15 cellular contexts compared by ENCODE assay signal in genomic region chr2:98565286-98565860, GRCh38. TPM values are rescaled to one million over a fixed set of nuclear protein-coding genes. Genes with fewer than 3 reads are reported as not detected.
A peak's percentile ranks its signal among the peaks of the same experiment; 100 is the strongest.
DNase-seq lines count a peak whose midpoint lies in the region; ATAC-seq, FAIRE-seq and TF ChIP-seq lines count a peak whose summit lies in the region.
"Had no signal": no experiment of that assay in that cellular context is flagged by ENCODE, and none has a peak within 500 bp of the region (broad histone marks: within the 10 kb centered on the region; RNA-seq: fewer than 3 reads in every experiment).

No MANE protein-coding gene starts in this region.

- peaks cover 58% of the 10 kb centered on the region for H3K36me3 Mint-ChIP-seq in activated CD4-positive, alpha-beta T cell treated with anti-CD3 and anti-CD28 coated beads, Interleukin-2, amount 10 ng/mL, durations not matched to agents 24 days and 14 days (ENCODE audit: low read depth)
- H3K36me3 Mint-ChIP-seq in osteocyte (ENCODE audit: unreplicated experiment): peaks cover 21% of the 10 kb centered on the region

- H3K27ac ChIP-seq in left ventricle myocardium inferior (replicated peaks) (peak overlapping the region; percentile 79), adrenal gland (peak overlapping the region in 3 of 5 donors; percentile 46 to 56 (median 52)), thymus (ENCODE audit: low read depth) (peak overlapping the region; percentile 62)

- TF ChIP-seq CTCF in left ventricle myocardium inferior (IDR thresholded peaks at IDR 0.05; ENCODE audit: borderline replicate concordance) (no peak), adrenal gland (IDR thresholded peaks at IDR 0.05) (no peak), osteocyte (IDR thresholded peaks at IDR 0.05) (no peak)

- no peak overlapping the region for H3K4me3 ChIP-seq in left ventricle myocardium inferior
- no peak overlapping the region for H3K4me3 ChIP-seq in adrenal gland
- no peak overlapping the region for H3K4me3 ChIP-seq in thymus (ENCODE audit: low read length)
- H3K4me3 ChIP-seq: K562 had no signal

- H3K9me3 ChIP-seq in left ventricle myocardium inferior (replicated peaks) (no peaks in the 10 kb centered on the region), adrenal gland (replicated peaks in 1 of 3) (no peaks in the 10 kb centered on the region), thymus (ENCODE audit: control insufficient read depth) (no peaks in the 10 kb centered on the region)

- no peak for DNase-seq in activated CD4-positive, alpha-beta T cell treated with anti-CD3 and anti-CD28 coated beads, Interleukin-2, amount 10 ng/mL, durations not matched to agents 24 days and 14 days
- DNase-seq in activated CD4-positive, alpha-beta T cell treated with anti-CD3 and anti-CD28 coated beads for 4 hours: no peak
- DNase-seq in left ventricle myocardium inferior (no peak), left ventricle myocardium superior (no peak), adrenal gland (peak; percentile 35 to 78 (median 59)), urothelium cell line (ENCODE audit: low spot score) (no peak), osteocyte (ENCODE audit: extremely low spot score, unreplicated experiment) (no peak)
- DNase-seq: EL; NCI-H1048; NCI-H345; NCI-H526 treated with DMSO at 0.1 percent for 48 hours; NK-92 treated with Interleukin-12 subunit alpha and Interleukin-12 subunit beta, amount 100 ng/mL, for 24 hours had no signal

- H3K27me3 ChIP-seq in left ventricle myocardium inferior (ENCODE audit: low read depth) (no peaks in the 10 kb centered on the region), adrenal gland (no peaks in the 10 kb centered on the region), thymus (ENCODE audit: control insufficient read depth, insufficient read depth) (no peaks in the 10 kb centered on the region)

- H3K9me3 Mint-ChIP-seq in activated CD4-positive, alpha-beta T cell treated with anti-CD3 and anti-CD28 coated beads, Interleukin-2, amount 10 ng/mL, durations not matched to agents 24 days and 14 days: no peaks in the 10 kb centered on the region
- no peaks in the 10 kb centered on the region for H3K9me3 Mint-ChIP-seq in osteocyte (ENCODE audit: unreplicated experiment)

- H3K36me3 ChIP-seq in left ventricle myocardium inferior (peaks cover 58% of the 10 kb centered on the region), adrenal gland (replicated peaks in 1 of 2) (peaks cover 0 to 69% of the 10 kb centered on the region in 2 donors), thymus (ENCODE audit: control insufficient read depth, insufficient read depth) (peaks cover 68% of the 10 kb centered on the region)

- H3K4me1 Mint-ChIP-seq in activated CD4-positive, alpha-beta T cell treated with anti-CD3 and anti-CD28 coated beads, Interleukin-2, amount 10 ng/mL, durations not matched to agents 24 days and 14 days: peaks cover 15% of the 10 kb centered on the region
- H3K4me1 Mint-ChIP-seq in osteocyte (ENCODE audit: unreplicated experiment): no peaks in the 10 kb centered on the region

- H3K4me1 ChIP-seq in left ventricle myocardium inferior: peaks cover 58% of the 10 kb centered on the region
- H3K4me1 ChIP-seq in adrenal gland (replicated peaks in 1 of 2): peaks cover 26 to 29% of the 10 kb centered on the region in 2 donors
- peaks cover 37% of the 10 kb centered on the region for H3K4me1 ChIP-seq in thymus (ENCODE audit: control insufficient read depth, insufficient read depth, low read length)

- H3K4me3 Mint-ChIP-seq in activated CD4-positive, alpha-beta T cell treated with anti-CD3 and anti-CD28 coated beads, Interleukin-2, amount 10 ng/mL, durations not matched to agents 24 days and 14 days: no peak overlapping the region
- H3K4me3 Mint-ChIP-seq in osteocyte (ENCODE audit: unreplicated experiment): no peak overlapping the region

- intact Hi-C loops in activated CD4-positive, alpha-beta T cell treated with anti-CD3 and anti-CD28 coated beads, Interleukin-2, amount 10 ng/mL, durations not matched to agents 24 days and 14 days (cut with micrococcal nuclease): no loop called here
- intact Hi-C loops in left ventricle myocardium inferior (cut with micrococcal nuclease): no loop called here
- intact Hi-C loops in left ventricle myocardium superior (cut with micrococcal nuclease): no loop called here
- intact Hi-C loops in adrenal gland (cut with DNase I): loop anchor here in 1 of 2 donors (10.0 kb wide), 1 partner anchor 151 kb away; no protein-coding TSS in a partner anchor

- 66 to 73% (median 69%) methylated on average over 8 to 9 of the region's 9 CpGs for WGBS in adrenal gland, 4 donors
- 52% methylated on average over 9 of the region's 9 CpGs for WGBS in thymus

- no peaks in the 10 kb centered on the region for H3K27me3 Mint-ChIP-seq in activated CD4-positive, alpha-beta T cell treated with anti-CD3 and anti-CD28 coated beads, Interleukin-2, amount 10 ng/mL, durations not matched to agents 24 days and 14 days
- H3K27me3 Mint-ChIP-seq in osteocyte (ENCODE audit: unreplicated experiment): no peaks in the 10 kb centered on the region

- TF ChIP-seq POLR2A in adrenal gland (IDR thresholded peaks at IDR 0.05): peak in 1 of 2 donors; percentile 23

- ATAC-seq in left ventricle myocardium superior: no peak
- ATAC-seq: K562 had no signal

- H3K27ac Mint-ChIP-seq in activated CD4-positive, alpha-beta T cell treated with anti-CD3 and anti-CD28 coated beads, Interleukin-2, amount 10 ng/mL, durations not matched to agents 24 days and 14 days: peak overlapping the region; percentile 56
- H3K27ac Mint-ChIP-seq in osteocyte (ENCODE audit: unreplicated experiment): no peak overlapping the region

- FAIRE-seq in urothelium cell line (lab: Jason Lieb, UNC): no peak
- FAIRE-seq: H1, K562 had no signal

RNA-seq across cellular contexts. Expression of gene COA5, which starts 42.9 kb away (rescaled TPM):
- total RNA-seq in activated CD4-positive, alpha-beta T cell treated with anti-CD3 and anti-CD28 coated beads, Interleukin-2, amount 10 ng/mL, durations not matched to agents 24 days and 14 days: 20.4 and 22.0 TPM in 2 replicates
- 33.3 TPM for total RNA-seq in left ventricle myocardium inferior
- 28.2 TPM for total RNA-seq in left ventricle myocardium superior
- total RNA-seq in adrenal gland: 10 to 100 TPM; 18.9 to 70.0 (median 36.6) TPM
- 10 to 100 TPM; 36.5 to 76.0 (median 57.0) TPM for polyA plus RNA-seq in adrenal gland
- 114 TPM for polyA plus RNA-seq in thymus
- 26.4 and 33.1 TPM in 2 replicates for total RNA-seq in osteocyte

RNA-seq across cellular contexts. Expression of gene UNC50, which starts 43.0 kb away (rescaled TPM):
- 38.5 and 39.0 TPM in 2 replicates for total RNA-seq in activated CD4-positive, alpha-beta T cell treated with anti-CD3 and anti-CD28 coated beads, Interleukin-2, amount 10 ng/mL, durations not matched to agents 24 days and 14 days
- 32.0 TPM for total RNA-seq in left ventricle myocardium inferior
- total RNA-seq in left ventricle myocardium superior: 28.5 TPM
- 10 to 100 TPM; 48.6 to 72.4 (median 55.1) TPM for total RNA-seq in adrenal gland
- polyA plus RNA-seq in adrenal gland: 10 to 100 TPM; 43.5 to 75.1 (median 50.3) TPM
- 68.5 TPM for polyA plus RNA-seq in thymus
- 44.3 and 45.7 TPM in 2 replicates for total RNA-seq in osteocyte

Comparison
In these comparisons a context has a peak if more than half of its experiments do, and no peak if none do; other contexts are left out.
1. DNase-seq: peak in adrenal gland (7 of 7); none in activated CD4-positive, alpha-beta T cell treated with anti-CD3 and anti-CD28 coated beads, Interleukin-2, amount 10 ng/mL, durations not matched to agents 24 days and 14 days (single experiment), activated CD4-positive, alpha-beta T cell treated with anti-CD3 and anti-CD28 coated beads for 4 hours (0 of 2), left ventricle myocardium inferior (single experiment), left ventricle myocardium superior (single experiment), urothelium cell line (single experiment) and osteocyte (single experiment).
2. Peak in every context shown above with its lines, with median percentiles within 50 percentile points of each other: H3K27ac ChIP-seq.